Comparison of ENCODE assay signal across 1 cellular context in the genomic region with DNA sequence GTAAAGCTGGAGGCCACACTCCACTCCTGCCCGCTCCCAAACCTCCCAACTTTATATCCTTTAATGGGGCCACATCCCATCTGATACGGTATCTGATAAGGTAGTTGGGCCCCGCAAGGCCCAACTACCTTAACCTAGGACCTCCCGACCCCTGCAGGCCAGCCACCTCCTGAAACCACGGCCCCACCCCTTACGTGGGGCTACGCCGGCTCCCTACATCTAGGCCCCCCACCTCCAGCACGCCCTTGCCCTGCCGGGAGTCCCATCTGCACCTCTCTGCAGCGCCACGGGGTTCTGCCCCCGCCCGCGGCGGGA.
TF ChIP-seq lines count a peak whose summit lies in the region.

No MANE protein-coding gene starts in this region.

TF ChIP-seq in WTC11, 78 proteins besides CTCF, POLR2A, EP300 and RAD21 (continued from another document):
- TF ChIP-seq, protein P1, sequence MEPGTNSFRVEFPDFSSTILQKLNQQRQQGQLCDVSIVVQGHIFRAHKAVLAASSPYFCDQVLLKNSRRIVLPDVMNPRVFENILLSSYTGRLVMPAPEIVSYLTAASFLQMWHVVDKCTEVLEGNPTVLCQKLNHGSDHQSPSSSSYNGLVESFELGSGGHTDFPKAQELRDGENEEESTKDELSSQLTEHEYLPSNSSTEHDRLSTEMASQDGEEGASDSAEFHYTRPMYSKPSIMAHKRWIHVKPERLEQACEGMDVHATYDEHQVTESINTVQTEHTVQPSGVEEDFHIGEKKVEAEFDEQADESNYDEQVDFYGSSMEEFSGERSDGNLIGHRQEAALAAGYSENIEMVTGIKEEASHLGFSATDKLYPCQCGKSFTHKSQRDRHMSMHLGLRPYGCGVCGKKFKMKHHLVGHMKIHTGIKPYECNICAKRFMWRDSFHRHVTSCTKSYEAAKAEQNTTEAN (CRISPR knock-in tag; IDR thresholded peaks at IDR 0.05), result no peak
- TF ChIP-seq, protein P2, sequence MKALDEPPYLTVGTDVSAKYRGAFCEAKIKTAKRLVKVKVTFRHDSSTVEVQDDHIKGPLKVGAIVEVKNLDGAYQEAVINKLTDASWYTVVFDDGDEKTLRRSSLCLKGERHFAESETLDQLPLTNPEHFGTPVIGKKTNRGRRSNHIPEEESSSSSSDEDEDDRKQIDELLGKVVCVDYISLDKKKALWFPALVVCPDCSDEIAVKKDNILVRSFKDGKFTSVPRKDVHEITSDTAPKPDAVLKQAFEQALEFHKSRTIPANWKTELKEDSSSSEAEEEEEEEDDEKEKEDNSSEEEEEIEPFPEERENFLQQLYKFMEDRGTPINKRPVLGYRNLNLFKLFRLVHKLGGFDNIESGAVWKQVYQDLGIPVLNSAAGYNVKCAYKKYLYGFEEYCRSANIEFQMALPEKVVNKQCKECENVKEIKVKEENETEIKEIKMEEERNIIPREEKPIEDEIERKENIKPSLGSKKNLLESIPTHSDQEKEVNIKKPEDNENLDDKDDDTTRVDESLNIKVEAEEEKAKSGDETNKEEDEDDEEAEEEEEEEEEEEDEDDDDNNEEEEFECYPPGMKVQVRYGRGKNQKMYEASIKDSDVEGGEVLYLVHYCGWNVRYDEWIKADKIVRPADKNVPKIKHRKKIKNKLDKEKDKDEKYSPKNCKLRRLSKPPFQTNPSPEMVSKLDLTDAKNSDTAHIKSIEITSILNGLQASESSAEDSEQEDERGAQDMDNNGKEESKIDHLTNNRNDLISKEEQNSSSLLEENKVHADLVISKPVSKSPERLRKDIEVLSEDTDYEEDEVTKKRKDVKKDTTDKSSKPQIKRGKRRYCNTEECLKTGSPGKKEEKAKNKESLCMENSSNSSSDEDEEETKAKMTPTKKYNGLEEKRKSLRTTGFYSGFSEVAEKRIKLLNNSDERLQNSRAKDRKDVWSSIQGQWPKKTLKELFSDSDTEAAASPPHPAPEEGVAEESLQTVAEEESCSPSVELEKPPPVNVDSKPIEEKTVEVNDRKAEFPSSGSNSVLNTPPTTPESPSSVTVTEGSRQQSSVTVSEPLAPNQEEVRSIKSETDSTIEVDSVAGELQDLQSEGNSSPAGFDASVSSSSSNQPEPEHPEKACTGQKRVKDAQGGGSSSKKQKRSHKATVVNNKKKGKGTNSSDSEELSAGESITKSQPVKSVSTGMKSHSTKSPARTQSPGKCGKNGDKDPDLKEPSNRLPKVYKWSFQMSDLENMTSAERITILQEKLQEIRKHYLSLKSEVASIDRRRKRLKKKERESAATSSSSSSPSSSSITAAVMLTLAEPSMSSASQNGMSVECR (CRISPR knock-in tag; IDR thresholded peaks at IDR 0.05; ENCODE audit: borderline replicate concordance), result 0 out of 2 replicates have a peak, but pooled peaks have one; percentile 50
- TF ChIP-seq FOXP1 (CRISPR knock-in tag; IDR thresholded peaks at IDR 0.05; ENCODE audit: borderline replicate concordance), result no peak
